Comparison of ENCODE assay signal across 1 cellular context in the genomic region with DNA sequence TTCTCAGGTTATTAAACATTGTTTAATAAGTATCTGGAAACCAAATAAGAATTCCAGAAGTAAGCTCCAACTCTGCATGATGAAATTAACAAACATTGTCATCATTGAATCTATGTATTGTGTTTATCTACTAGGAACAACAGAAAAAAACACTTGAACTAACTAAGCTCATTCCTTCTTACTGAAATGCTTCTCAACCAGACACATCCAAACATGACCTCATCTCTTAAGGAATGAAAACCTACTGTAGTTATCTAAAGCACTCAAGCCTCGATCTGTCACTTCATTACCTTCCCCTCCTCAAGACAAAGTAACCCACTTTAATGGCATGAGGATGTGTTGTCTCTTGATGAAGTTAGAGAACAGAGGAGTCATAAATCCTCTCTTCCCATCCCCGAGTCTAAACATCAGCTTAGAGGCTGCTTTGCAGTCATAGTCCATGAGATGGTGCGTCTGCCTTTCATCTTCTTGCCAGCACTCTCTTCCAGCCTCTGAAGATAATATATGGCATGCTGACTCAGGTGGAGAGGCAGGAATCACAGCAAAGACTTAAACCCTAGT.
TF ChIP-seq lines count a peak whose summit lies in the region.

No MANE protein-coding gene starts in this region.

TF ChIP-seq in A549, 52 proteins besides CTCF, POLR2A, EP300 and RAD21 (continued from another document):
- TF ChIP-seq CBX2 (IDR thresholded peaks at IDR 0.05; ENCODE audit: borderline replicate concordance, low read depth) = no peak
- no peak for TF ChIP-seq PBX3 (IDR thresholded peaks at IDR 0.05)
- TF ChIP-seq ZFP36 (IDR thresholded peaks at IDR 0.05; ENCODE audit: borderline replicate concordance, partially characterized antibody) = no peak
- TF ChIP-seq GATA3 (IDR thresholded peaks at IDR 0.05; ENCODE audit: borderline replicate concordance) = peak; percentile 78
- TF ChIP-seq POLR2AphosphoS2 (conservative IDR thresholded peaks at IDR 0.05; ENCODE audit: low read length) = no peak
- no peak for TF ChIP-seq HDAC2 (IDR thresholded peaks at IDR 0.05)
- no peak for TF ChIP-seq CBX8 (IDR thresholded peaks at IDR 0.05)
- no peak for TF ChIP-seq NFE2L2 (conservative IDR thresholded peaks at IDR 0.05; ENCODE audit: low read length)
- no peak for TF ChIP-seq NPAS2 (CRISPR knock-in tag; IDR thresholded peaks at IDR 0.05; ENCODE audit: borderline replicate concordance)
- no peak for TF ChIP-seq RNF2 (IDR thresholded peaks at IDR 0.05; ENCODE audit: borderline replicate concordance, low read depth)
- TF ChIP-seq FOSL2 (IDR thresholded peaks at IDR 0.05) = no peak
- TF ChIP-seq FOSL2 (CRISPR knock-in tag; IDR thresholded peaks at IDR 0.05) = peak; percentile 52
- TF ChIP-seq, protein P1, sequence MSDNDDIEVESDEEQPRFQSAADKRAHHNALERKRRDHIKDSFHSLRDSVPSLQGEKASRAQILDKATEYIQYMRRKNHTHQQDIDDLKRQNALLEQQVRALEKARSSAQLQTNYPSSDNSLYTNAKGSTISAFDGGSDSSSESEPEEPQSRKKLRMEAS (IDR thresholded peaks at IDR 0.05) = peak; percentile 26; the same call in 1 of the 2 replicates
- no peak for TF ChIP-seq RFX5 (IDR thresholded peaks at IDR 0.05)
- no peak for TF ChIP-seq CHD4 (IDR thresholded peaks at IDR 0.05; ENCODE audit: borderline replicate concordance)
- peak in 1 of 2 experiments; percentile 63; a peak in 2 of 4 replicates for TF ChIP-seq CEBPB (IDR thresholded peaks at IDR 0.05)
- TF ChIP-seq USF2 (IDR thresholded peaks at IDR 0.05) = no peak
TF ChIP-seq in A549: peak in this region for 7.
